8 cellular contexts compared by ENCODE assay signal in genomic region chr17:14201087-14201486, GRCh38. TPM values are rescaled to one million over a fixed set of nuclear protein-coding genes. Genes with fewer than 3 reads are reported as not detected.
DNase-seq lines count a peak whose midpoint lies in the region; ATAC-seq and TF ChIP-seq lines count a peak whose summit lies in the region.
"Had no signal": no experiment of that assay in that cellular context is flagged by ENCODE, and none has a peak within 500 bp of the region (broad histone marks: within the 10 kb centered on the region; RNA-seq: fewer than 3 reads in every experiment).

No MANE protein-coding gene starts in this region.

- peaks cover 95% of the 10 kb centered on the region for H3K4me1 Mint-ChIP-seq in activated CD4-positive, alpha-beta T cell treated with anti-CD3 and anti-CD28 coated beads, Interleukin-2, amount 10 ng/mL, durations not matched to agents 24 days and 14 days
- no peaks in the 10 kb centered on the region; the same call in 1 of the 2 replicates for H3K4me1 Mint-ChIP-seq in HFFc6 (ENCODE audit: low read depth)

- no peak for TF ChIP-seq POLR2A in erythroblast (IDR thresholded peaks at IDR 0.05; ENCODE audit: low read length)

- DNase-seq in HT-29 (ENCODE audit: low spot score): peak; percentile 18
- DNase-seq in activated CD4-positive, alpha-beta T cell treated with anti-CD3 and anti-CD28 coated beads, Interleukin-2, amount 10 ng/mL, durations not matched to agents 24 days and 14 days: peak; percentile 87
- DNase-seq in erythroblast (lab: John Stamatoyannopoulos, UW): peak; percentile 15 to 25
- peak; percentile 32 to 47 for DNase-seq in stimulated activated CD8-positive, alpha-beta memory T cell treated with anti-CD3 and anti-CD28 coated beads, Interleukin-15, amount 100 ng/mL, for 48 hours (ENCODE audit: low read depth in 2 of 2)
- no peak for DNase-seq in HFFc6
- DNase-seq in germinal center (ENCODE audit: low spot score): no peak
- DNase-seq: MM.1S had no signal

- no peaks in the 10 kb centered on the region for H3K27me3 Mint-ChIP-seq in activated CD4-positive, alpha-beta T cell treated with anti-CD3 and anti-CD28 coated beads, Interleukin-2, amount 10 ng/mL, durations not matched to agents 24 days and 14 days
- H3K27me3 Mint-ChIP-seq in HFFc6 (ENCODE audit: insufficient read depth): no peaks in the 10 kb centered on the region; the same call in 1 of the 2 replicates

- no peak for ATAC-seq in HG02852 (IDR thresholded peaks at IDR 0.05; ENCODE audit: unreplicated experiment)

- intact Hi-C loops in activated CD4-positive, alpha-beta T cell treated with anti-CD3 and anti-CD28 coated beads, Interleukin-2, amount 10 ng/mL, durations not matched to agents 24 days and 14 days (cut with micrococcal nuclease): loop anchor here (1.0 to 5.0 kb wide), 5 partner anchors 82 to 604 kb away; no protein-coding TSS in a partner anchor

- H3K27ac Mint-ChIP-seq in activated CD4-positive, alpha-beta T cell treated with anti-CD3 and anti-CD28 coated beads, Interleukin-2, amount 10 ng/mL, durations not matched to agents 24 days and 14 days: peak overlapping the region; percentile 97
- H3K27ac Mint-ChIP-seq in HFFc6: no peak overlapping the region

- H3K36me3 Mint-ChIP-seq in activated CD4-positive, alpha-beta T cell treated with anti-CD3 and anti-CD28 coated beads, Interleukin-2, amount 10 ng/mL, durations not matched to agents 24 days and 14 days (ENCODE audit: low read depth): peaks cover 37% of the 10 kb centered on the region
- no peaks in the 10 kb centered on the region for H3K36me3 Mint-ChIP-seq in HFFc6 (ENCODE audit: low read depth)

- H3K4me3 Mint-ChIP-seq in activated CD4-positive, alpha-beta T cell treated with anti-CD3 and anti-CD28 coated beads, Interleukin-2, amount 10 ng/mL, durations not matched to agents 24 days and 14 days: peak overlapping the region; percentile 76
- H3K4me3 Mint-ChIP-seq in HFFc6: no peak overlapping the region

- no peak for TF ChIP-seq CTCF in HFFc6 (IDR thresholded peaks at IDR 0.05)

- H3K9me3 Mint-ChIP-seq in activated CD4-positive, alpha-beta T cell treated with anti-CD3 and anti-CD28 coated beads, Interleukin-2, amount 10 ng/mL, durations not matched to agents 24 days and 14 days: no peaks in the 10 kb centered on the region
- H3K9me3 Mint-ChIP-seq in HFFc6: no peaks in the 10 kb centered on the region

RNA-seq across cellular contexts. Expression of gene CDRT15, which starts 35.6 kb away (rescaled TPM):
- not detected in 2 replicates for total RNA-seq in HT-29 (2014; rRNA removed; shearing (Covaris generic))
- not detected in 2 replicates for total RNA-seq in activated CD4-positive, alpha-beta T cell treated with anti-CD3 and anti-CD28 coated beads, Interleukin-2, amount 10 ng/mL, durations not matched to agents 24 days and 14 days
- total RNA-seq in HFFc6 (2021; fragmentation: NEBNext Ultra II Directional; extraction: Animal tissue kit (Norgen Biotek cat#: 25700)): not detected

Comparison
In these comparisons a context has a peak if more than half of its experiments do, and no peak if none do; other contexts are left out.
1. DNase-seq: peak in HT-29 (single experiment), activated CD4-positive, alpha-beta T cell treated with anti-CD3 and anti-CD28 coated beads, Interleukin-2, amount 10 ng/mL, durations not matched to agents 24 days and 14 days (single experiment), erythroblast (2 of 2) and stimulated activated CD8-positive, alpha-beta memory T cell treated with anti-CD3 and anti-CD28 coated beads, Interleukin-15, amount 100 ng/mL, for 48 hours (2 of 2); none in HFFc6 (single experiment) and germinal center (single experiment).